ENCODE assay signal across 11 cellular contexts in the genomic region with DNA sequence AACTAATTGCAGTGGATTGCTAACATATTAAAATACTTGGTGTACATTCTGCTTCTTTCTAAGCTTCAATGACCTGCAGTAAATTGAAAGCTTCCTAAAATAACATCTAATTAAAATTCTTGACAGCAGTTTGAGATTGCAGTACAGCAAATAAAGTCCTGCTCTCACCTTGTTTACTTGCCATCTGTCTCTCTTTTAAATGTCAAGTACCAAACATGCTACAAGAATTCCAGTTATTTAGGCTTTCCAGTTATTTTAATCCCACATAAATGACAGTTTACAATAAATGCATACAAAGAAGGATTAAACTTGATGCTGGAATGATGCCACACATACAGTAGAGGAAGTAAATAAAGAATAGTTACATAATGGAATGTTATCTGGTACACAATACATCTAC. TPM values are rescaled to one million over a fixed set of nuclear protein-coding genes. Genes with fewer than 3 reads are reported as not detected.
A peak's percentile ranks its signal among the peaks of the same experiment; 100 is the strongest.
DNase-seq lines count a peak whose midpoint lies in the region; ATAC-seq and TF ChIP-seq lines count a peak whose summit lies in the region.
"Had no signal": no experiment of that assay in that cellular context is flagged by ENCODE, and none has a peak within 500 bp of the region (broad histone marks: within the 10 kb centered on the region; RNA-seq: fewer than 3 reads in every experiment).

No MANE protein-coding gene starts in this region.

- DNase-seq in stimulated activated naive CD8-positive, alpha-beta T cell treated with anti-CD3 and anti-CD28 coated beads, Interleukin-15, Interleukin-2, amounts not matched to agents 100 U/mL and 50 U/mL, for 24 hours, result no peak
- peak; percentile 20 for DNase-seq in NCI-H774 (lab: John Stamatoyannopoulos, UW)
- DNase-seq in fibroblast of villous mesenchyme (ENCODE audit: low read depth), result peak; percentile 43
- no peak for DNase-seq in islet precursor cell
- DNase-seq in AG08395 (ENCODE audit: low spot score), result no peak
- no peak for DNase-seq in omental fat pad (ENCODE audit: low spot score)
- no peak for DNase-seq in inferior parietal cortex (ENCODE audit: extremely low spot score)

- H3K4me3 Mint-ChIP-seq in stimulated activated naive CD8-positive, alpha-beta T cell treated with anti-CD3 and anti-CD28 coated beads, Interleukin-15, Interleukin-2, amounts not matched to agents 100 ng/mL and 50 ng/mL, for 24 hours, result no peak overlapping the region

- H3K27ac Mint-ChIP-seq in stimulated activated naive CD8-positive, alpha-beta T cell treated with anti-CD3 and anti-CD28 coated beads, Interleukin-15, Interleukin-2, amounts not matched to agents 100 ng/mL and 50 ng/mL, for 24 hours, result peak overlapping the region; percentile 74

- no peak for ATAC-seq in stimulated activated naive CD8-positive, alpha-beta T cell treated with anti-CD3 and anti-CD28 coated beads, Interleukin-15, Interleukin-2, amounts not matched to agents 100 U/mL and 50 U/mL, for 24 hours
- ATAC-seq in omental fat pad (ENCODE audit: low FRiP score), result no peak
- ATAC-seq: activated CD4-positive, CD25-positive, alpha-beta regulatory T cell treated with anti-CD3 and anti-CD28 coated beads, Interleukin-2, amount 50 U/mL, for 24 hours; esophagus mucosa had no signal

- H3K4me1 Mint-ChIP-seq in stimulated activated naive CD8-positive, alpha-beta T cell treated with anti-CD3 and anti-CD28 coated beads, Interleukin-15, Interleukin-2, amounts not matched to agents 100 ng/mL and 50 ng/mL, for 24 hours (ENCODE audit: low read depth), result peaks cover 97% of the 10 kb centered on the region

- H3K4me3 ChIP-seq in fibroblast of villous mesenchyme (ENCODE audit: low read depth, low read length), result no peak overlapping the region
- H3K4me3 ChIP-seq: ascending aorta had no signal

- H3K9me3 Mint-ChIP-seq in stimulated activated naive CD8-positive, alpha-beta T cell treated with anti-CD3 and anti-CD28 coated beads, Interleukin-15, Interleukin-2, amounts not matched to agents 100 ng/mL and 50 ng/mL, for 24 hours, result no peaks in the 10 kb centered on the region

- H3K36me3 Mint-ChIP-seq in stimulated activated naive CD8-positive, alpha-beta T cell treated with anti-CD3 and anti-CD28 coated beads, Interleukin-15, Interleukin-2, amounts not matched to agents 100 ng/mL and 50 ng/mL, for 24 hours (ENCODE audit: low read depth), result peaks cover 93% of the 10 kb centered on the region

- H3K27me3 Mint-ChIP-seq in stimulated activated naive CD8-positive, alpha-beta T cell treated with anti-CD3 and anti-CD28 coated beads, Interleukin-15, Interleukin-2, amounts not matched to agents 100 ng/mL and 50 ng/mL, for 24 hours, result no peaks in the 10 kb centered on the region

- TF ChIP-seq CTCF in fibroblast of villous mesenchyme (IDR thresholded peaks at IDR 0.05; ENCODE audit: insufficient read depth, low read depth, low read length) (no peak), omental fat pad (IDR thresholded peaks at IDR 0.05) (no peak)

RNA-seq across cellular contexts. Expression of a gene that starts 33.2 kb away (rescaled TPM):
- 39.0 and 40.6 TPM in 2 replicates for total RNA-seq in fibroblast of villous mesenchyme
- 100 to 1,000 TPM in 3 of 4 donors, 10 to 100 TPM in 1; 94.7 to 205 (median 126) TPM for total RNA-seq in omental fat pad

Comparison
In these comparisons a context has a peak if more than half of its experiments do, and no peak if none do; other contexts are left out.
1. DNase-seq: peak in NCI-H774 (single experiment) and fibroblast of villous mesenchyme (single experiment); none in stimulated activated naive CD8-positive, alpha-beta T cell treated with anti-CD3 and anti-CD28 coated beads, Interleukin-15, Interleukin-2, amounts not matched to agents 100 U/mL and 50 U/mL, for 24 hours (single experiment), islet precursor cell (single experiment), AG08395 (single experiment), omental fat pad (single experiment) and inferior parietal cortex (single experiment).